ENCODE assay signal across 9 cellular contexts in the genomic region with DNA sequence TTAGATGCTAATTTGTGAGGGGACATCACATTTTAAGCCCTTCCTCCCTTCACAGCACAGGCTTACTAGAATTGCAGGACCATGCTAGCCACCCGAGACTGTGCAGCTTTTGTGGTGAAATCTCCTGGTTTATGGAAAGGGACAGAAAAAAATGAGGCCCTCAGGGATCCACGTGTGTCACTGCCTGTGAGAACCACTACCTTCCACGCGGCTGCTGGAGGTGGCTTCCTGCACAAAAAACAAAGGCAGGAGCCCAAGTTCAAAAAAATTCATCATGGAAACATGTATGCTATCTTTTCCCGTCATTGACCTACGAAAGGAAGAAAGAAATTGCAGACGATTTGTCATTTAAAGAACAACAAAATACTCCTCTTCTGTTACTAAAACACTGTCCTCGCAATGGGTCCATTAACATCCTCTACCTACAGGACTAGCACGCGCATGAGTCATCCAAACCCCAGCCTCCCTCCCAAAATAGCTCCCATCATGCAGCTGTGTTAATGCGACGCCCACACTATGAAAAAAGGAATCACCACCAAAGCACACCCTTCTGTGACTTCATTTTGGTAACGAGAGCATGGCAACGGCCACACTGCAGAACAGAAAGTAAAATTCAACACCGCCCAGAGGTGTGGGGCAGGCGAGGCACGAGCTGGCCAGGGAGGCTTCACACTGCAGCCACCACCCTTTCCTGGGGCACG. TPM values are rescaled to one million over a fixed set of nuclear protein-coding genes. Genes with fewer than 3 reads are reported as not detected.
DNase-seq lines count a peak whose midpoint lies in the region; ATAC-seq and TF ChIP-seq lines count a peak whose summit lies in the region.
"Had no signal": no experiment of that assay in that cellular context is flagged by ENCODE, and none has a peak within 500 bp of the region (broad histone marks: within the 10 kb centered on the region; RNA-seq: fewer than 3 reads in every experiment).

No MANE protein-coding gene starts in this region.

- H3K4me1 ChIP-seq in foreskin keratinocyte (no peaks in the 10 kb centered on the region), SJCRH30 (peaks cover 4% of the 10 kb centered on the region; the same call in 1 of the 2 replicates), ovary (ENCODE audit: insufficient read depth) (peaks cover 6% of the 10 kb centered on the region)
- H3K4me1 ChIP-seq: A549 had no signal

- no peaks in the 10 kb centered on the region for H3K36me3 Mint-ChIP-seq in activated CD4-positive, alpha-beta T cell treated with anti-CD3 and anti-CD28 coated beads, Interleukin-2, amount 10 ng/mL, durations not matched to agents 7 days and 5 days (ENCODE audit: low read depth)

- H3K27me3 ChIP-seq in foreskin keratinocyte (no peaks in the 10 kb centered on the region), SJCRH30 (no peaks in the 10 kb centered on the region), ovary (no peaks in the 10 kb centered on the region)

- H3K27ac Mint-ChIP-seq in activated CD4-positive, alpha-beta T cell treated with anti-CD3 and anti-CD28 coated beads, Interleukin-2, amount 10 ng/mL, durations not matched to agents 7 days and 5 days, result peak overlapping the region; percentile 72

- H3K9me3 ChIP-seq in SJCRH30 (replicated peaks), result no peaks in the 10 kb centered on the region
- H3K9me3 ChIP-seq in ovary, result no peaks in the 10 kb centered on the region
- H3K9me3 ChIP-seq: A549 had no signal

- H3K4me3 Mint-ChIP-seq in activated CD4-positive, alpha-beta T cell treated with anti-CD3 and anti-CD28 coated beads, Interleukin-2, amount 10 ng/mL, durations not matched to agents 7 days and 5 days, result peak overlapping the region; percentile 56

- POLR2A ChIA-PET in activated CD4-positive, alpha-beta T cell treated with anti-CD3 and anti-CD28 coated beads, Interleukin-2, amount 10 ng/mL, durations not matched to agents 7 days and 5 days (lab: Charles Lee), result no interaction called here

- no peak for TF ChIP-seq EP300 in ovary (IDR thresholded peaks at IDR 0.05)

- DNase-seq in activated CD8-positive, alpha-beta memory T cell treated with anti-CD3 and anti-CD28 coated beads for 1 hour (ENCODE audit: extremely low read depth in 1 of 2, low read depth in 1 of 2), result peak; percentile 14 to 19
- DNase-seq in activated CD8-positive, alpha-beta memory T cell treated with anti-CD3 and anti-CD28 coated beads, Interleukin-2, amount 50 U/mL, for 48 hours, result no peak
- peak; percentile 31 for DNase-seq in activated CD4-positive, alpha-beta T cell treated with anti-CD3 and anti-CD28 coated beads, Interleukin-2, amount 10 ng/mL, durations not matched to agents 7 days and 5 days
- DNase-seq in foreskin keratinocyte (no peak), SJCRH30 (no peak), ovary (no peak)
- peak; percentile 31 to 80 for DNase-seq in stimulated activated CD4-positive, alpha-beta T cell treated with anti-CD3 and anti-CD28 coated beads, Interleukin-4, amount 100 ng/mL, for 4 hours

- H3K27ac ChIP-seq in foreskin keratinocyte (no peak overlapping the region), SJCRH30 (no peak overlapping the region), ovary (no peak overlapping the region)
- H3K27ac ChIP-seq: A549 had no signal

- intact Hi-C loops in ovary (cut with DNase I), result no loop called here

- TF ChIP-seq POLR2A in ovary (IDR thresholded peaks at IDR 0.05), result no peak

- CTCF ChIA-PET in activated CD4-positive, alpha-beta T cell treated with anti-CD3 and anti-CD28 coated beads, Interleukin-2, amount 10 ng/mL, durations not matched to agents 7 days and 5 days (lab: Charles Lee), result no interaction called here

- no peaks in the 10 kb centered on the region for H3K27me3 Mint-ChIP-seq in activated CD4-positive, alpha-beta T cell treated with anti-CD3 and anti-CD28 coated beads, Interleukin-2, amount 10 ng/mL, durations not matched to agents 7 days and 5 days

- no peaks in the 10 kb centered on the region for H3K36me3 ChIP-seq in SJCRH30
- H3K36me3 ChIP-seq in ovary, result no peaks in the 10 kb centered on the region

- H3K4me1 Mint-ChIP-seq in activated CD4-positive, alpha-beta T cell treated with anti-CD3 and anti-CD28 coated beads, Interleukin-2, amount 10 ng/mL, durations not matched to agents 7 days and 5 days, result peaks cover 35% of the 10 kb centered on the region

- WGBS in ovary, 3 donors, result 79 to 83% (median 80%) methylated on average over 18 of the region's 18 CpGs

- no peaks in the 10 kb centered on the region for H3K9me3 Mint-ChIP-seq in activated CD4-positive, alpha-beta T cell treated with anti-CD3 and anti-CD28 coated beads, Interleukin-2, amount 10 ng/mL, durations not matched to agents 7 days and 5 days

- no peak for TF ChIP-seq CTCF in foreskin keratinocyte (conservative IDR thresholded peaks at IDR 0.05)
- no peak for TF ChIP-seq CTCF in ovary (IDR thresholded peaks at IDR 0.05)

- H3K4me3 ChIP-seq in SJCRH30 (no peak overlapping the region), ovary (no peak overlapping the region)
- H3K4me3 ChIP-seq: A549 had no signal

- ATAC-seq in HG03378 (IDR thresholded peaks at IDR 0.05; ENCODE audit: unreplicated experiment) (peak; percentile 98), foreskin keratinocyte (peak; percentile 64)
- ATAC-seq: A549 had no signal

RNA-seq across cellular contexts. Expression of a gene that starts 45.7 kb away (rescaled TPM):
- under 1 TPM; 0.25 to 0.32 TPM for total RNA-seq in activated CD4-positive, alpha-beta T cell treated with anti-CD3 and anti-CD28 coated beads, Interleukin-2, amount 10 ng/mL, durations not matched to agents 7 days and 5 days
- total RNA-seq in foreskin keratinocyte, result 0.17 and 0.18 TPM in 2 replicates
- polyA plus RNA-seq in foreskin keratinocyte, result 0.12 and 0.19 TPM in 2 replicates
- total RNA-seq in SJCRH30 (2014; rRNA removed; shearing (Covaris generic)), result 0.12 and 0.15 TPM in 2 replicates
- total RNA-seq in ovary, result 1 to 10 TPM in 6 of 7 donors, under 1 TPM in 1; 0.91 to 6.4 (median 1.8) TPM
- under 1 TPM; 0.16 to 0.20 TPM for polyA plus RNA-seq in ovary

Comparison
In these comparisons a context has a peak if more than half of its experiments do, and no peak if none do; other contexts are left out.
1. DNase-seq: peak in activated CD8-positive, alpha-beta memory T cell treated with anti-CD3 and anti-CD28 coated beads for 1 hour (2 of 2), activated CD4-positive, alpha-beta T cell treated with anti-CD3 and anti-CD28 coated beads, Interleukin-2, amount 10 ng/mL, durations not matched to agents 7 days and 5 days (single experiment) and stimulated activated CD4-positive, alpha-beta T cell treated with anti-CD3 and anti-CD28 coated beads, Interleukin-4, amount 100 ng/mL, for 4 hours (2 of 2); none in activated CD8-positive, alpha-beta memory T cell treated with anti-CD3 and anti-CD28 coated beads, Interleukin-2, amount 50 U/mL, for 48 hours (single experiment), foreskin keratinocyte (0 of 2), SJCRH30 (0 of 2) and ovary (0 of 5).